20 cellular contexts compared by ENCODE assay signal in the genomic region with DNA sequence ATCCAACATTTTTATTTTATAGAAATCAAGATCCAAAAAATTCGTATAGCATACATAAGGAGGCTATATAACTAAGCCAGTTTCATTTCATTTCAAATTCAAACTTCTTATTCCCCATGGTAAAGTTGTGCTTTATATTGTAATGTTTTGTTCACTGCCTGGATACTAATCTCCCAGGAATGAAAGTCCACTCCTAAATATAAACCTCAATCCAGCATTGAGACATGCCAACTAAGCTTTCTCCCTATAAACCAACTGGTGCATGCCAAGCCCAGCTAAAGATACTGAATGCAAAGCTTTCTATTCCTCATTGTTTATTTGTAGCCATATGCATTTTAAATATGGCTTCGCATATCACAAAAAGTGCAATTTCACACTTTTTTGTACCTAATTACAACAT.
A peak's percentile ranks its signal among the peaks of the same experiment; 100 is the strongest.
DNase-seq lines count a peak whose midpoint lies in the region; ATAC-seq and TF ChIP-seq lines count a peak whose summit lies in the region.
"Had no signal": no experiment of that assay in that cellular context is flagged by ENCODE, and none has a peak within 500 bp of the region (broad histone marks: within the 10 kb centered on the region; RNA-seq: fewer than 3 reads in every experiment).

No MANE protein-coding gene starts in this region.

- WGBS in GM23248 (ENCODE audit: low coverage in 1 of 2, low lambda C conversion rate in 2 of 2, missing lambda C conversion rate in 2 of 2), 2 experiments: 45 to 50% methylated on average over 2 of the region's 2 CpGs
- WGBS in gastroesophageal sphincter (ENCODE audit: low coverage in 1 of 2), 2 donors: 29 to 58% methylated on average over 2 of the region's 2 CpGs

- H3K27me3 ChIP-seq in GM23248 (replicated peaks; ENCODE audit: insufficient read depth) (no peaks in the 10 kb centered on the region), MG63 (no peaks in the 10 kb centered on the region), gastroesophageal sphincter (no peaks in the 10 kb centered on the region)
- H3K27me3 ChIP-seq: Peyer's patch had no signal

- H3K9ac ChIP-seq in GM23248: no peak overlapping the region

- H3K9me2 ChIP-seq in GM23248 (ENCODE audit: insufficient read depth): no peaks in the 10 kb centered on the region

- POLR2A ChIA-PET in activated CD4-positive, alpha-beta T cell treated with anti-CD3 and anti-CD28 coated beads, Interleukin-2, amount 10 ng/mL, durations not matched to agents 7 days and 5 days (lab: Charles Lee): no interaction called here

- H3K4me2 ChIP-seq in GM23248 (ENCODE audit: unreplicated experiment): no peak overlapping the region
- H3K4me2 ChIP-seq: GM23338 had no signal

- TF ChIP-seq EP300 in gastroesophageal sphincter (IDR thresholded peaks at IDR 0.05): no peak

- in situ Hi-C loops in GM23248 (cut with MboI): no loop called here

- H3K27ac ChIP-seq in GM23248 (peak overlapping the region; percentile 14; the same call in 1 of the 2 replicates), gastroesophageal sphincter (peak overlapping the region; percentile 44 to 74 (median 62))
- H3K27ac ChIP-seq: Peyer's patch had no signal

- H4K20me1 ChIP-seq in GM23248 (ENCODE audit: insufficient read depth): no peaks in the 10 kb centered on the region

- no peaks in the 10 kb centered on the region for H3K36me3 Mint-ChIP-seq in activated CD4-positive, alpha-beta T cell treated with anti-CD3 and anti-CD28 coated beads, Interleukin-2, amount 10 ng/mL, durations not matched to agents 7 days and 5 days (ENCODE audit: low read depth)

- H3K9me3 ChIP-seq in GM23248 (ENCODE audit: low read depth) (no peaks in the 10 kb centered on the region), MG63 (peaks cover 3% of the 10 kb centered on the region; the same call in 1 of the 2 replicates), gastroesophageal sphincter (peaks cover 0 to 8% (median 0%) of the 10 kb centered on the region in 3 donors)
- H3K9me3 ChIP-seq: Peyer's patch had no signal

- H3F3A ChIP-seq in GM23248 (ENCODE audit: insufficient read depth): 0 out of 2 replicates have a peak, but pooled peaks cover 10% of the 10 kb centered on the region

- H3K36me3 ChIP-seq in GM23248 (ENCODE audit: low read depth) (no peaks in the 10 kb centered on the region), MG63 (no peaks in the 10 kb centered on the region), gastroesophageal sphincter (no peaks in the 10 kb centered on the region)
- H3K36me3 ChIP-seq: Peyer's patch had no signal

- no peaks in the 10 kb centered on the region for H3K9me3 Mint-ChIP-seq in activated CD4-positive, alpha-beta T cell treated with anti-CD3 and anti-CD28 coated beads, Interleukin-2, amount 10 ng/mL, durations not matched to agents 7 days and 5 days

- DNase-seq in GM23248 (peak; percentile 58), MG63 (peak; percentile 4)
- DNase-seq in activated CD4-positive, alpha-beta T cell treated with anti-CD3 and anti-CD28 coated beads, Interleukin-2, amount 10 ng/mL, durations not matched to agents 7 days and 5 days: no peak
- DNase-seq: ACHN, COR-L47, DMS 273 treated with DMSO at 0.1 percent for 48 hours, DND-41, NCI-H1417 treated with DMSO at 0.1 percent for 48 hours, NCI-H1930, NCI-H69, Peyer's patch, SW 1271 had no signal

- no peak overlapping the region for H2AFZ ChIP-seq in GM23248
- H2AFZ ChIP-seq: GM23338 had no signal

- no peaks in the 10 kb centered on the region for H3K79me2 ChIP-seq in GM23248 (ENCODE audit: insufficient read depth)

- peaks cover 7% of the 10 kb centered on the region for H3K27me3 Mint-ChIP-seq in activated CD4-positive, alpha-beta T cell treated with anti-CD3 and anti-CD28 coated beads, Interleukin-2, amount 10 ng/mL, durations not matched to agents 7 days and 5 days
- H3K27me3 Mint-ChIP-seq: B cell had no signal

- CTCF ChIA-PET in activated CD4-positive, alpha-beta T cell treated with anti-CD3 and anti-CD28 coated beads, Interleukin-2, amount 10 ng/mL, durations not matched to agents 7 days and 5 days (lab: Charles Lee): no interaction called here

- no peak overlapping the region for H3K27ac Mint-ChIP-seq in activated CD4-positive, alpha-beta T cell treated with anti-CD3 and anti-CD28 coated beads, Interleukin-2, amount 10 ng/mL, durations not matched to agents 7 days and 5 days
- H3K27ac Mint-ChIP-seq: B cell, GM23338 had no signal

- H3K4me3 ChIP-seq in GM23248 (no peak overlapping the region), MG63 (no peak overlapping the region), gastroesophageal sphincter (no peak overlapping the region)
- H3K4me3 ChIP-seq: GM23338, K562, Peyer's patch had no signal

- H3K4me1 Mint-ChIP-seq in activated CD4-positive, alpha-beta T cell treated with anti-CD3 and anti-CD28 coated beads, Interleukin-2, amount 10 ng/mL, durations not matched to agents 7 days and 5 days: no peaks in the 10 kb centered on the region
- H3K4me1 Mint-ChIP-seq: B cell, GM23338 had no signal

- ATAC-seq in gastroesophageal sphincter (no peak), HG03139 (IDR thresholded peaks at IDR 0.05; ENCODE audit: unreplicated experiment) (no peak), HG03280 (IDR thresholded peaks at IDR 0.05; ENCODE audit: unreplicated experiment) (no peak), GM21360 (IDR thresholded peaks at IDR 0.05; ENCODE audit: unreplicated experiment) (no peak)
- ATAC-seq: GM23338, HCT116, K562 had no signal

- TF ChIP-seq CTCF in gastroesophageal sphincter (IDR thresholded peaks at IDR 0.05): no peak

- no peak for TF ChIP-seq POLR2A in gastroesophageal sphincter (IDR thresholded peaks at IDR 0.05)

- no peak overlapping the region for H3K4me3 Mint-ChIP-seq in activated CD4-positive, alpha-beta T cell treated with anti-CD3 and anti-CD28 coated beads, Interleukin-2, amount 10 ng/mL, durations not matched to agents 7 days and 5 days
- H3K4me3 Mint-ChIP-seq: B cell, GM23338 had no signal

- H3K4me1 ChIP-seq in GM23248 (ENCODE audit: insufficient read depth) (peaks cover 13% of the 10 kb centered on the region), gastroesophageal sphincter (peaks cover 0 to 18% (median 7%) of the 10 kb centered on the region in 3 donors)
- H3K4me1 ChIP-seq: Peyer's patch had no signal
